ENCODE assay signal across 8 cellular contexts in the genomic region with DNA sequence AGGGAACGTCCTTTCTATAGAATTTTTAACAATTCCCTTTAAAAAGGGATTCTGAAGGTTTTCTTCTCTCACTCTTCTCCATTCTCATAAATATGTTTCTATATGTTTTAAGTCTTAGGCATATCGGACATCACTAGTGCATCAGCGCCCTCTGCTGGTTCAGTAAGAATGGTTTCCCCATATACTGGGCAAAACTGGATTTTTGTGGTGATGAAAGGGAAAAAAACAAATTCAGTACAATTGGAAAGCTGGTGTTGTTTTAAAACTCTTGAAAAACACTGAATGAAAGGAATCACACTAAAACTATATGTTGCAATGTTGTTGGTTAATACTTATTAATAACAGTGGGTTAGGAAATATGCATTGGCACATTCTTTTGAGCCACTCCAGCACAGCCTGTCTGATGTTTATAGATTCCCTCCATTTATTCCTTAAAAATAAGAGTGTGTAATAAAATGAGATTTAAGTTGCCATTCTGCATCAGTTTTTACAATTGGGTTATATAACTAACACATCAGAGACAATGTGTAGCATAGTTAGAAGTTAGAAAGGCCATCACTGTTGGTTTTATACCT. TPM values are rescaled to one million over a fixed set of nuclear protein-coding genes. Genes with fewer than 3 reads are reported as not detected.
DNase-seq lines count a peak whose midpoint lies in the region; ATAC-seq and TF ChIP-seq lines count a peak whose summit lies in the region.

No MANE protein-coding gene starts in this region.

- intact Hi-C loops in A673 (cut with micrococcal nuclease; ENCODE audit: unreplicated experiment) (loop anchor here (1.0 to 10.0 kb wide), 4 partner anchors 149 to 640 kb away; partner anchors contain the start of gene RGS7BP), activated B cell treated with CpG ODN at 0.5 μM for 24 hours (cut with micrococcal nuclease) (loop anchor here (1.0 kb wide), 1 partner anchor 149 kb away; no protein-coding TSS in a partner anchor)

- no peaks in the 10 kb centered on the region for H3K9me3 ChIP-seq in A673 (ENCODE audit: low read depth, low read length, poor library complexity, severe bottlenecking)

- TF ChIP-seq CTCF in A673 (conservative IDR thresholded peaks at IDR 0.05; ENCODE audit: low read depth, low read length) (peak; percentile 89), activated B cell treated with CpG ODN at 0.5 μM for 24 hours (IDR thresholded peaks at IDR 0.05) (peak; percentile 83)

- H3K27ac Mint-ChIP-seq in activated B cell treated with CpG ODN at 0.5 μM for 24 hours = no peak overlapping the region

- no TSS peak for BruUV-seq in A673 (replicated peaks; lab: Mats Ljungman, UMichigan)

- no peaks in the 10 kb centered on the region for H3K27me3 Mint-ChIP-seq in activated B cell treated with CpG ODN at 0.5 μM for 24 hours

- POLR2A ChIA-PET in A673 (lab: Charles Lee; ENCODE audit: low non-redundant PET) (no interaction called here), activated B cell treated with CpG ODN at 0.5 μM for 24 hours (lab: Charles Lee) (no interaction called here)

- H3K27ac ChIP-seq in A673 (ENCODE audit: low read depth, low read length, poor library complexity, severe bottlenecking) (no peak overlapping the region), caudate nucleus (ENCODE audit: low read depth, low read length) (no peak overlapping the region)

- CTCF ChIA-PET in A673 (lab: Charles Lee) (no interaction called here), activated B cell treated with CpG ODN at 0.5 μM for 24 hours (lab: Charles Lee) (interaction anchor here (0.6 to 4.4 kb wide), 5 partner anchors 15 to 698 kb away, joined by 3 to 55 read pairs (median 5); no protein-coding TSS in a partner anchor)

- no peaks in the 10 kb centered on the region for H3K9me3 Mint-ChIP-seq in activated B cell treated with CpG ODN at 0.5 μM for 24 hours

- no peaks in the 10 kb centered on the region for H3K36me3 ChIP-seq in A673 (ENCODE audit: insufficient read depth, low read length, poor library complexity, severe bottlenecking)

- no peak overlapping the region for H3K4me3 ChIP-seq in A673 (ENCODE audit: low read depth, low read length, poor library complexity, severe bottlenecking)

- H3K4me1 ChIP-seq in A673 (ENCODE audit: insufficient read depth, low read length, poor library complexity, severe bottlenecking) = no peaks in the 10 kb centered on the region

- no peaks in the 10 kb centered on the region for H3K4me1 Mint-ChIP-seq in activated B cell treated with CpG ODN at 0.5 μM for 24 hours

- DNase-seq in A673 (ENCODE audit: low spot score) (peak; percentile 82), NCI-H2227 (lab: John Stamatoyannopoulos, UW; ENCODE audit: unreplicated experiment) (peak; percentile 79), activated B cell treated with CpG ODN at 0.5 μM for 24 hours (no peak), caudate nucleus (lab: John Stamatoyannopoulos, UW) (peak in 48 of 61 donors; percentile 0 to 83 (median 18)), left lobe of liver (ENCODE audit: low spot score) (peak; percentile 55)
- peak; percentile 52 to 58 for DNase-seq in stimulated activated CD4-positive, alpha-beta T cell treated with anti-CD3 and anti-CD28 coated beads, Interleukin-4, amount 100 ng/mL, for 4 hours

- no peaks in the 10 kb centered on the region for H3K27me3 ChIP-seq in A673 (replicated peaks; ENCODE audit: insufficient read depth, low read depth, low read length, poor library complexity)

- no peak overlapping the region for H3K4me3 Mint-ChIP-seq in activated B cell treated with CpG ODN at 0.5 μM for 24 hours

- ATAC-seq in GM18858 (IDR thresholded peaks at IDR 0.05; ENCODE audit: unreplicated experiment) (peak; percentile 87), HG03103 (IDR thresholded peaks at IDR 0.05; ENCODE audit: low read depth, unreplicated experiment) (peak; percentile 89), activated B cell treated with CpG ODN at 0.5 μM for 24 hours (ENCODE audit: low read depth) (peak; percentile 49), left lobe of liver (peak; percentile 83)

- peaks cover 41% of the 10 kb centered on the region for H3K36me3 Mint-ChIP-seq in activated B cell treated with CpG ODN at 0.5 μM for 24 hours (ENCODE audit: low read depth)

RNA-seq across cellular contexts. Expression of gene CWC27, which starts 15.8 kb away (rescaled TPM):
- total RNA-seq in A673 (2021) = 38.0 and 43.3 TPM in 2 replicates
- 28.9 and 29.2 TPM in 2 replicates for total RNA-seq in activated B cell treated with CpG ODN at 0.5 μM for 24 hours
- 5.0 TPM for total RNA-seq in left lobe of liver

RNA-seq across cellular contexts. Expression of gene SREK1IP1, which starts 16.0 kb away (rescaled TPM):
- 31.7 and 32.3 TPM in 2 replicates for total RNA-seq in A673 (2021)
- total RNA-seq in activated B cell treated with CpG ODN at 0.5 μM for 24 hours = 21.7 and 22.2 TPM in 2 replicates
- 6.3 TPM for total RNA-seq in left lobe of liver
